7 cellular contexts compared by ENCODE assay signal in genomic region chr15:84818221-84819131, GRCh38. TPM values are rescaled to one million over a fixed set of nuclear protein-coding genes. Genes with fewer than 3 reads are reported as not detected.
A peak's percentile ranks its signal among the peaks of the same experiment; 100 is the strongest.
DNase-seq lines count a peak whose midpoint lies in the region; ATAC-seq and TF ChIP-seq lines count a peak whose summit lies in the region.

No MANE protein-coding gene starts in this region.

- peak overlapping the region; percentile 54; the same call in 1 of the 2 replicates for H3K9ac ChIP-seq in iPS-20b (ENCODE audit: low read depth, low read length)

- H3K36me3 ChIP-seq in adrenal gland (replicated peaks in 1 of 2), result no peaks in the 10 kb centered on the region
- peaks cover 11% of the 10 kb centered on the region; the same call in 1 of the 2 replicates for H3K36me3 ChIP-seq in iPS-20b (ENCODE audit: insufficient read depth, low read depth, low read length)
- H3K36me3 ChIP-seq in spleen, result no peaks in the 10 kb centered on the region

- no peak for ATAC-seq in GM18861 (IDR thresholded peaks at IDR 0.05; ENCODE audit: unreplicated experiment)

- intact Hi-C loops in adrenal gland (cut with DNase I), result loop anchor here in 1 of 2 donors (10.0 kb wide), 1 partner anchor 64 kb away; no protein-coding TSS in a partner anchor
- intact Hi-C loops in spleen (cut with DNase I; ENCODE audit: low total_unique reads), result no loop called here

- TF ChIP-seq POLR2A in adrenal gland (IDR thresholded peaks at IDR 0.05), result peak in 1 of 2 donors; percentile 56
- TF ChIP-seq POLR2A in spleen (IDR thresholded peaks at IDR 0.05), result no peak

- DNase-seq in Jurkat, Clone E6-1 (ENCODE audit: low read depth, low spot score), result peak; percentile 73
- DNase-seq in adrenal gland (peak; percentile 65 to 89 (median 82)), spleen (peak; percentile 36), RPMI8226 (no peak), GOT3 (lab: John Stamatoyannopoulos, UW) (no peak)

- H3K27me3 ChIP-seq in adrenal gland (no peaks in the 10 kb centered on the region), iPS-20b (ENCODE audit: insufficient read depth, low read length) (peaks cover 14% of the 10 kb centered on the region; the same call in 1 of the 2 replicates), spleen (replicated peaks in 1 of 7) (peaks cover 0 to 23% (median 10%) of the 10 kb centered on the region in 7 donors)

- H3K4me1 ChIP-seq in adrenal gland (replicated peaks in 1 of 2), result peaks cover 20 to 50% of the 10 kb centered on the region in 2 donors
- peaks cover 16% of the 10 kb centered on the region for H3K4me1 ChIP-seq in iPS-20b (ENCODE audit: insufficient read depth, low read length)
- H3K4me1 ChIP-seq in spleen, result peaks cover 0 to 64% (median 29%) of the 10 kb centered on the region in 6 donors

- TF ChIP-seq CTCF in adrenal gland (IDR thresholded peaks at IDR 0.05) (no peak), spleen (IDR thresholded peaks at IDR 0.05 in 8 of 11, conservative IDR thresholded peaks at IDR 0.05 in 3 of 11) (no peak)

- WGBS in adrenal gland, 4 donors, result 20 to 52% (median 32%) methylated on average over 9 of the region's 9 CpGs
- 53 to 75% (median 58%) methylated on average over 7 to 9 of the region's 9 CpGs for WGBS in spleen, 5 donors

- H3K27ac ChIP-seq in adrenal gland (peak overlapping the region; percentile 72 to 95 (median 91)), iPS-20b (ENCODE audit: low read length) (peak overlapping the region; percentile 4), spleen (peak overlapping the region in 7 of 8 donors; percentile 28 to 65 (median 46))

- H3K9me3 ChIP-seq in adrenal gland (replicated peaks in 1 of 3), result no peaks in the 10 kb centered on the region
- no peaks in the 10 kb centered on the region for H3K9me3 ChIP-seq in iPS-20b (ENCODE audit: insufficient read depth, low read depth, low read length)
- H3K9me3 ChIP-seq in spleen, result no peaks in the 10 kb centered on the region

- H3K4me3 ChIP-seq in Jurkat, Clone E6-1 (ENCODE audit: low read length), result no peak overlapping the region
- H3K4me3 ChIP-seq in adrenal gland (peak overlapping the region in 1 of 4 donors; percentile 43), iPS-20b (ENCODE audit: low read length) (peak overlapping the region; percentile 58), spleen (no peak overlapping the region)

RNA-seq across cellular contexts. Expression of gene ALPK3, which starts 1.3 kb away (rescaled TPM):
- not detected for polyA plus RNA-seq in Jurkat, Clone E6-1 (2012; ENCODE audit: insufficient read depth, insufficient read length)
- total RNA-seq in adrenal gland (10 to 100 TPM in 7 of 8 donors, 1 to 10 TPM in 1; 5.8 to 39.3 (median 15.9) TPM), spleen (1 to 10 TPM in 1 of 7 donors, under 1 TPM in 6; 0.69 to 1.1 (median 0.77) TPM)
- polyA plus RNA-seq in adrenal gland (10 to 100 TPM; 10.4 to 18.2 (median 15.4) TPM), spleen (under 1 TPM; 0.13 to 0.29 (median 0.14) TPM)

Comparison
In these comparisons a context has a peak if more than half of its experiments do, and no peak if none do; other contexts are left out.
1. DNase-seq: peak in Jurkat, Clone E6-1 (single experiment), adrenal gland (7 of 7) and spleen (single experiment); none in RPMI8226 (single experiment) and GOT3 (single experiment).
2. H3K27ac ChIP-seq: peak in every context shown above with its lines; median percentile 91 in adrenal gland; 46 in spleen; 4 in iPS-20b.